Comparison of ENCODE assay signal across 1 cellular context in the genomic region with DNA sequence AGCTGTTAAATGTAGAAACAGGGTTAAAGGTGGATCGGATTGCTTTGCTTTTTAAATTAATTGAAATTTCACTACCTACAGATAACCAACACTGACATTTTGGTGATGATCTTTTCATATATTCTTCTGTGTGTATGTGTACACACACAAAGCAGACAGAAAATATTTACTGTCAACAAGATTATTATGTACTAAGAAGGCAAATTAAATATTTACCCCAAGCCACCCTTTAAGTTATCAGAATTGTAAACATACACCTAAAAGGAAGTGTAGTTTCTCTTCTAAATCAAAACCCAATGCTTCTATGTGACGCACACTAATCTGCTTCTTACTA.
TF ChIP-seq lines count a peak whose summit lies in the region.

No MANE protein-coding gene starts in this region.

TF ChIP-seq in IMR-90, 13 proteins besides CTCF, POLR2A, EP300 and RAD21 (continued from another document):
- no peak for TF ChIP-seq CHD1 (IDR thresholded peaks at IDR 0.05; ENCODE audit: low read depth, low read length)
- TF ChIP-seq, protein P1, sequence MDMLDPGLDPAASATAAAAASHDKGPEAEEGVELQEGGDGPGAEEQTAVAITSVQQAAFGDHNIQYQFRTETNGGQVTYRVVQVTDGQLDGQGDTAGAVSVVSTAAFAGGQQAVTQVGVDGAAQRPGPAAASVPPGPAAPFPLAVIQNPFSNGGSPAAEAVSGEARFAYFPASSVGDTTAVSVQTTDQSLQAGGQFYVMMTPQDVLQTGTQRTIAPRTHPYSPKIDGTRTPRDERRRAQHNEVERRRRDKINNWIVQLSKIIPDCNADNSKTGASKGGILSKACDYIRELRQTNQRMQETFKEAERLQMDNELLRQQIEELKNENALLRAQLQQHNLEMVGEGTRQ (IDR thresholded peaks at IDR 0.05; ENCODE audit: low read depth, low read length), result no peak
